Comparison of ENCODE assay signal across 29 cellular contexts in the genomic region with DNA sequence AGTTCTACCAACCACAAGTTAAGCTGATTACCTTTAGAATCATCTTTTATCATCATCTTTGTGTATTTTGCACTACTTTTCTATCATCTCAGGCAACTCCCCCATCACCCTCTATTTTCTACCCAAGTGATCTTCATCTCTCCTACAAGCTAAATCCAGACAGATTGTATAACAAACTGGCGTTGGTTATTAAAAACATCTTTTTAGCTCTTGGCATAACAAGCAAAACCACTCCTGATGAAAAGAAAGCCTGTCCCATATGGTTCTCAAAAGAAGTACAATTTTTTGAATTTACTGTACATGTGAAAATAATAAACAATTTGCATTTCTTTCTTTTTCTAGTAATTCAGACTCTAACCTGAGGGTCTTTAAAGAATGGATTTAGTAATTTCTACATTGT. TPM values are rescaled to one million over a fixed set of nuclear protein-coding genes. Genes with fewer than 3 reads are reported as not detected.
DNase-seq lines count a peak whose midpoint lies in the region; ATAC-seq, FAIRE-seq and TF ChIP-seq lines count a peak whose summit lies in the region.
"Had no signal": no experiment of that assay in that cellular context is flagged by ENCODE, and none has a peak within 500 bp of the region (broad histone marks: within the 10 kb centered on the region; RNA-seq: fewer than 3 reads in every experiment).

No MANE protein-coding gene starts in this region.

- in situ Hi-C loops in K562 (cut with MboI): no loop called here

- H3K9me3 ChIP-seq in KOPT-K1 (ENCODE audit: insufficient read depth, low read length, poor library complexity, severe bottlenecking) (peaks cover 32% of the 10 kb centered on the region), K562 (replicated peaks; ENCODE audit: control insufficient read depth, insufficient read depth, low read depth, low read length) (0 out of 2 replicates have a peak, but pooled peaks cover 4% of the 10 kb centered on the region), tibial artery (no peaks in the 10 kb centered on the region)
- H3K9me3 ChIP-seq: HAP-1, SJCRH30 had no signal

- no peak for TF ChIP-seq EP300 in K562 (IDR thresholded peaks at IDR 0.05; ENCODE audit: low read length)

- peak overlapping the region; percentile 48 for H3K27ac ChIP-seq in KOPT-K1 (ENCODE audit: low read depth, low read length, poor library complexity, severe bottlenecking)
- H3K27ac ChIP-seq in K562 (ENCODE audit: extremely low read depth, low read depth, low read length): no peak overlapping the region
- peak overlapping the region; percentile 13 to 90 for H3K27ac ChIP-seq in tibial artery
- H3K27ac ChIP-seq: BLaER1 treated with 17β-estradiol and CSF1 and Interleukin-3, amounts not matched to agents 10 nM and 100 nM; HL-60; SJCRH30 had no signal

- TF ChIP-seq CTCF in K562 (IDR thresholded peaks at IDR 0.05 in 2 of 3, conservative IDR thresholded peaks at IDR 0.05 in 1 of 3; ENCODE audit: insufficient read depth in 2 of 3, low read depth in 1 of 3, low read length in 3 of 3): no peak
- no peak for TF ChIP-seq CTCF in tibial artery (IDR thresholded peaks at IDR 0.05)

- H3K4me2 ChIP-seq in K562 (ENCODE audit: insufficient read depth, low read length): no peak overlapping the region
- H3K4me2 ChIP-seq: BLaER1 treated with 17β-estradiol and CSF1 and Interleukin-3, amounts not matched to agents 10 nM and 100 nM; GM23338 had no signal

- no peak for ATAC-seq in K562
- ATAC-seq: GM23338, PC-3 had no signal

- intact Hi-C loops in K562 (cut with micrococcal nuclease) (no loop called here), tibial artery (cut with DNase I; ENCODE audit: low total_unique reads) (no loop called here)

- H3K36me3 ChIP-seq in KOPT-K1 (ENCODE audit: insufficient read depth, low read length) (peaks cover 22% of the 10 kb centered on the region), K562 (ENCODE audit: control insufficient read depth, insufficient read depth, low read length) (no peaks in the 10 kb centered on the region), tibial artery (no peaks in the 10 kb centered on the region)
- H3K36me3 ChIP-seq: BLaER1 treated with 17β-estradiol and CSF1 and Interleukin-3, amounts not matched to agents 10 nM and 100 nM; HAP-1; SJCRH30 had no signal

- CTCF ChIA-PET in K562 (lab: Yijun Ruan, JAX; ENCODE audit: low intra/inter-chr PET ratio): no interaction called here

- no peaks in the 10 kb centered on the region for H3K79me2 ChIP-seq in K562 (ENCODE audit: control insufficient read depth, insufficient read depth, low read length)

- no peak for TF ChIP-seq RAD21 in K562 (CRISPR knock-in tag; conservative IDR thresholded peaks at IDR 0.05 in 1 of 2, IDR thresholded peaks at IDR 0.05 in 1 of 2)

- no peaks in the 10 kb centered on the region for H3K9me1 ChIP-seq in K562 (ENCODE audit: control insufficient read depth, insufficient read depth, low read length)

- DNase-seq in K562 (ENCODE audit: extremely low read depth in 1 of 4, low spot score in 3 of 4) (no peak), fibroblast of gingiva (ENCODE audit: low read depth) (peak; percentile 25), tibial artery (no peak), NCI-H526 (lab: John Stamatoyannopoulos, UW) (no peak), UCSD-AML1 (lab: John Stamatoyannopoulos, UW; ENCODE audit: unreplicated experiment) (no peak), retina (no peak)
- DNase-seq: AML-193; CD4-positive, alpha-beta T cell; HFFc6; Kasumi-1; NCI-H1092 treated with DMSO at 0.1 percent for 48 hours; NCI-H1436; NCI-H187; NCI-H2081 treated with DMSO at 0.1 percent for 48 hours; NCI-H2171; NCI-H226; NCI-H510A treated with DMSO at 0.1 percent for 48 hours; NCI-H82; NK-92 treated with Interleukin-12 subunit alpha and Interleukin-12 subunit beta, amount 100 ng/mL, for 24 hours; PC-3; SJCRH30 had no signal

- WGBS in K562 (ENCODE audit: insufficient coverage, low coverage, missing lambda C conversion rate): 62% methylated on average over 1 of the region's 1 CpG

- H3K4me1 ChIP-seq in K562 (replicated peaks in 1 of 2; ENCODE audit: control insufficient read depth in 2 of 2, insufficient read depth in 2 of 2, low read length in 2 of 2): peaks cover 0 to 26% of the 10 kb centered on the region in 2 experiments; a peak in 4 of 5 replicates
- peaks cover 5 to 62% (median 31%) of the 10 kb centered on the region in 4 donors for H3K4me1 ChIP-seq in tibial artery
- H3K4me1 ChIP-seq: HAP-1 had no signal

- H3K27me3 ChIP-seq in K562 (ENCODE audit: control insufficient read depth in 2 of 2, insufficient read depth in 2 of 2, low read length in 2 of 2): no peaks in the 10 kb centered on the region
- H3K27me3 ChIP-seq in tibial artery: no peaks in the 10 kb centered on the region
- H3K27me3 ChIP-seq: BLaER1 treated with 17β-estradiol and CSF1 and Interleukin-3, amounts not matched to agents 10 nM and 100 nM; SJCRH30 had no signal

- H3K9ac ChIP-seq in K562 (ENCODE audit: insufficient read depth in 1 of 2, low read depth in 2 of 2, low read length in 2 of 2): no peak overlapping the region
- H3K9ac ChIP-seq: BLaER1 treated with 17β-estradiol and CSF1 and Interleukin-3, amounts not matched to agents 10 nM and 100 nM had no signal

- no peak for FAIRE-seq in K562 (lab: Jason Lieb, UNC)
- FAIRE-seq: A204.1, D721Med, G401.6 had no signal

- POLR2A ChIA-PET in K562 (lab: Yijun Ruan, JAX): no interaction called here

- no peak overlapping the region for H3K4me3 ChIP-seq in K562
- H3K4me3 ChIP-seq in tibial artery: no peak overlapping the region
- H3K4me3 ChIP-seq: BLaER1 treated with 17β-estradiol and CSF1 and Interleukin-3, amounts not matched to agents 10 nM and 100 nM; GM23338; HAP-1; SJCRH30 had no signal

- BruUV-seq in K562 (replicated peaks; lab: Mats Ljungman, UMichigan): no TSS peak

- H2AFZ ChIP-seq in K562 (ENCODE audit: low read depth, low read length): 0 out of 2 replicates have a peak overlapping the region, but pooled peaks have one; percentile 7
- H2AFZ ChIP-seq: GM23338 had no signal

- TF ChIP-seq POLR2A in K562 (conservative IDR thresholded peaks at IDR 0.05): no peak

- H4K20me1 ChIP-seq in K562 (replicated peaks; ENCODE audit: control insufficient read depth, insufficient read depth, low read length): no peaks in the 10 kb centered on the region
- H4K20me1 ChIP-seq: BLaER1 treated with 17β-estradiol and CSF1 and Interleukin-3, amounts not matched to agents 10 nM and 100 nM had no signal

TF ChIP-seq in K562, 482 proteins besides CTCF, POLR2A, EP300 and RAD21:
- TF ChIP-seq ZNF197 (CRISPR knock-in tag; IDR thresholded peaks at IDR 0.05; ENCODE audit: low read depth): no peak
- no peak for TF ChIP-seq HNRNPLL (IDR thresholded peaks at IDR 0.05; ENCODE audit: low read depth, low read length, poor library complexity, severe bottlenecking)
- TF ChIP-seq, protein P1, sequence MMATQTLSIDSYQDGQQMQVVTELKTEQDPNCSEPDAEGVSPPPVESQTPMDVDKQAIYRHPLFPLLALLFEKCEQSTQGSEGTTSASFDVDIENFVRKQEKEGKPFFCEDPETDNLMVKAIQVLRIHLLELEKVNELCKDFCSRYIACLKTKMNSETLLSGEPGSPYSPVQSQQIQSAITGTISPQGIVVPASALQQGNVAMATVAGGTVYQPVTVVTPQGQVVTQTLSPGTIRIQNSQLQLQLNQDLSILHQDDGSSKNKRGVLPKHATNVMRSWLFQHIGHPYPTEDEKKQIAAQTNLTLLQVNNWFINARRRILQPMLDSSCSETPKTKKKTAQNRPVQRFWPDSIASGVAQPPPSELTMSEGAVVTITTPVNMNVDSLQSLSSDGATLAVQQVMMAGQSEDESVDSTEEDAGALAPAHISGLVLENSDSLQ (IDR thresholded peaks at IDR 0.05): no peak
- TF ChIP-seq MEIS2 (IDR thresholded peaks at IDR 0.05; ENCODE audit: partially characterized antibody): no peak
- TF ChIP-seq MTA2 (IDR thresholded peaks at IDR 0.05; ENCODE audit: low read depth): no peak
- no peak for TF ChIP-seq ZNF23 (CRISPR knock-in tag; IDR thresholded peaks at IDR 0.05)
- TF ChIP-seq, protein P2, sequence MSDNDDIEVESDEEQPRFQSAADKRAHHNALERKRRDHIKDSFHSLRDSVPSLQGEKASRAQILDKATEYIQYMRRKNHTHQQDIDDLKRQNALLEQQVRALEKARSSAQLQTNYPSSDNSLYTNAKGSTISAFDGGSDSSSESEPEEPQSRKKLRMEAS (CRISPR knock-in tag; IDR thresholded peaks at IDR 0.05): no peak
- no peak for TF ChIP-seq TOE1 (IDR thresholded peaks at IDR 0.05; ENCODE audit: borderline replicate concordance)
- no peak for TF ChIP-seq TOE1 (CRISPR knock-in tag; IDR thresholded peaks at IDR 0.05; ENCODE audit: borderline replicate concordance, low read depth)
- no peak for TF ChIP-seq ZNF696 (CRISPR knock-in tag; conservative IDR thresholded peaks at IDR 0.05)

RNA-seq across cellular contexts. Expression of gene RPS23, which starts 52.4 kb away (rescaled TPM):
- total RNA-seq in K562 (2011; cell fraction: chromatin; rRNA removed; ENCODE audit: low replicate concordance): 346 and 447 TPM in 2 replicates
- 526 and 614 TPM in 2 replicates for total RNA-seq in K562 (2011; cell fraction: nucleolus; rRNA removed)
- total RNA-seq in K562 (2011; cell fraction: nucleoplasm; rRNA removed): 1,360 and 2,588 TPM in 2 replicates
- 4,345 and 7,063 TPM in 2 replicates for total RNA-seq in K562 (2014; rRNA removed)
- 6,408 and 7,046 TPM in 2 replicates for total RNA-seq in K562 (2014; rRNA removed; fragmentation: Illumina TruSeq; extraction: Trizol)
- 6,302 and 6,440 TPM in 2 replicates for total RNA-seq in K562 (2015; rRNA removed; fragmentation: Illumina TruSeq; extraction: Trizol)
- total RNA-seq in K562 (2021): 3,252 and 3,488 TPM in 2 replicates
- 4,543 and 4,761 TPM in 2 replicates for polyA plus RNA-seq in K562 (2011; rRNA removed)
- polyA plus RNA-seq in K562 (2011; cell fraction: cytosol; rRNA removed): 2,442 and 6,019 TPM in 2 replicates
- 1,013 and 2,216 TPM in 2 replicates for polyA plus RNA-seq in K562 (2011; cell fraction: nucleus; rRNA removed)
- polyA plus RNA-seq in K562 (2012): 5,059 and 9,769 TPM in 2 replicates
- polyA plus RNA-seq in K562 (2014; fragmentation: Illumina TruSeq; extraction: Trizol): 5,425 and 5,953 TPM in 2 replicates
- polyA plus RNA-seq in K562 (2014; fragmentation: Nextera tagmentation; extraction: Ambion mirVana): 1,000 to 10,000 TPM; 5,181 to 6,445 TPM
- 7,344 and 10,689 TPM in 2 replicates for polyA plus RNA-seq in K562 (2014; rRNA removed)
- 6,635 and 7,075 TPM in 2 replicates for polyA minus RNA-seq in K562 (2011; rRNA and poly(A)+ RNA removed)
- polyA minus RNA-seq in K562 (2011; cell fraction: cytosol; rRNA and poly(A)+ RNA removed): 1,206 and 1,219 TPM in 2 replicates
- 123 and 336 TPM in 2 replicates for polyA minus RNA-seq in K562 (2011; cell fraction: nucleus; rRNA and poly(A)+ RNA removed)
